ENCODE assay signal across 17 cellular contexts in genomic region chr11:24779791-24780190, GRCh38.
A peak's percentile ranks its signal among the peaks of the same experiment; 100 is the strongest.
DNase-seq lines count a peak whose midpoint lies in the region; ATAC-seq and TF ChIP-seq lines count a peak whose summit lies in the region.
"Had no signal": no experiment of that assay in that cellular context is flagged by ENCODE, and none has a peak within 500 bp of the region (broad histone marks: within the 10 kb centered on the region; RNA-seq: fewer than 3 reads in every experiment).

No MANE protein-coding gene starts in this region.

- no peak overlapping the region for H3K4me3 ChIP-seq in A673 (ENCODE audit: low read depth, low read length, poor library complexity, severe bottlenecking)
- H3K4me3 ChIP-seq: pancreas, skin epidermis had no signal

- H3K36me3 Mint-ChIP-seq in WTC11 (no peaks in the 10 kb centered on the region), Calu3 (ENCODE audit: insufficient read depth, unreplicated experiment) (no peaks in the 10 kb centered on the region)
- H3K36me3 Mint-ChIP-seq in activated T-helper 17 cell treated with anti-CD3 and anti-CD28 coated beads, Interleukin-2, amount 50 U/mL, for 72 hours (ENCODE audit: low read depth) = no peaks in the 10 kb centered on the region

- no peaks in the 10 kb centered on the region for H3K36me3 ChIP-seq in A673 (ENCODE audit: insufficient read depth, low read length, poor library complexity, severe bottlenecking)
- H3K36me3 ChIP-seq: pancreas had no signal

- peak; percentile 78 for ATAC-seq in WTC11
- no peak for ATAC-seq in activated T-helper 17 cell treated with anti-CD3 and anti-CD28 coated beads, Interleukin-2, amount 50 U/mL, for 72 hours (replicated peaks)
- ATAC-seq: activated CD8-positive, alpha-beta T cell treated with anti-CD3 and anti-CD28 coated beads, Interleukin-2, amount 10 ng/mL, durations not matched to agents 7 days and 5 days; left ventricle myocardium superior; pancreas had no signal

- DNase-seq in A673 (ENCODE audit: low spot score) = peak; percentile 1
- peak; percentile 37 for DNase-seq in HCEC 1CT
- DNase-seq in WTC11 (ENCODE audit: low spot score) = no peak
- peak; percentile 25 for DNase-seq in iPS-NIHi7 (ENCODE audit: extremely low spot score)
- DNase-seq in Calu3 = no peak
- no peak for DNase-seq in effector CD4-positive, alpha-beta T cell
- DNase-seq in NCI-H1694 treated with DMSO at 0.1 percent for 48 hours (lab: John Stamatoyannopoulos, UW) = no peak
- DNase-seq: activated CD8-positive, alpha-beta T cell treated with anti-CD3 and anti-CD28 coated beads, Interleukin-2, amount 10 ng/mL, durations not matched to agents 7 days and 5 days; left ventricle myocardium superior; NCI-H1092; NCI-H526 treated with DMSO at 0.1 percent for 48 hours; pancreas; stimulated activated CD4-positive, alpha-beta T cell treated with anti-CD3 and anti-CD28 coated beads, Interleukin-4, amount 100 ng/mL, for 1 hour; SW 1271 had no signal

- no peaks in the 10 kb centered on the region for H3K9me3 Mint-ChIP-seq in WTC11
- H3K9me3 Mint-ChIP-seq in Calu3 (ENCODE audit: low read depth, unreplicated experiment) = no peaks in the 10 kb centered on the region
- peaks cover 12% of the 10 kb centered on the region for H3K9me3 Mint-ChIP-seq in activated T-helper 17 cell treated with anti-CD3 and anti-CD28 coated beads, Interleukin-2, amount 50 U/mL, for 72 hours
- H3K9me3 Mint-ChIP-seq: activated T-helper 1 cell treated with anti-CD3 and anti-CD28 coated beads, Interleukin-12 subunit alpha, Interleukin-12 subunit beta, Interleukin-2, Interleukin-4 antibody, amounts not matched to agents 30 ng/mL and 10 ng/mL and 1 ng/mL, durations not matched to agents 14 hours and 24 hours and 36 hours had no signal

- H3K27me3 ChIP-seq in A673 (replicated peaks; ENCODE audit: insufficient read depth, low read depth, low read length, poor library complexity) = no peaks in the 10 kb centered on the region
- H3K27me3 ChIP-seq: pancreas had no signal

- no peaks in the 10 kb centered on the region for H3K9me3 ChIP-seq in A673 (ENCODE audit: low read depth, low read length, poor library complexity, severe bottlenecking)
- H3K9me3 ChIP-seq: pancreas had no signal

- H3K4me3 Mint-ChIP-seq in WTC11 = no peak overlapping the region
- H3K4me3 Mint-ChIP-seq in Calu3 (ENCODE audit: low read depth, unreplicated experiment) = no peak overlapping the region
- no peak overlapping the region for H3K4me3 Mint-ChIP-seq in activated T-helper 17 cell treated with anti-CD3 and anti-CD28 coated beads, Interleukin-2, amount 50 U/mL, for 72 hours
- H3K4me3 Mint-ChIP-seq: activated CD8-positive, alpha-beta T cell treated with anti-CD3 and anti-CD28 coated beads, Interleukin-2, amount 10 ng/mL, durations not matched to agents 7 days and 5 days; activated T-helper 1 cell treated with anti-CD3 and anti-CD28 coated beads, Interleukin-12 subunit alpha, Interleukin-12 subunit beta, Interleukin-2, Interleukin-4 antibody, amounts not matched to agents 30 ng/mL and 10 ng/mL and 1 ng/mL, durations not matched to agents 14 hours and 24 hours and 36 hours had no signal

- no peak overlapping the region for H3K27ac ChIP-seq in A673 (ENCODE audit: low read depth, low read length, poor library complexity, severe bottlenecking)
- H3K27ac ChIP-seq: pancreas, skin epidermis had no signal

- TF ChIP-seq CTCF in A673 (conservative IDR thresholded peaks at IDR 0.05; ENCODE audit: low read depth, low read length) (peak; percentile 36; the same call in 1 of the 2 replicates), WTC11 (IDR thresholded peaks at IDR 0.05) (no peak), Calu3 (IDR thresholded peaks at IDR 0.05; ENCODE audit: unreplicated experiment) (no peak)

- POLR2A ChIA-PET in A673 (lab: Charles Lee; ENCODE audit: low non-redundant PET) (no interaction called here), WTC11 (lab: Charles Lee) (no interaction called here)

- H3K4me1 Mint-ChIP-seq in WTC11 (peaks cover 33% of the 10 kb centered on the region), Calu3 (ENCODE audit: low read depth, unreplicated experiment) (no peaks in the 10 kb centered on the region)
- no peaks in the 10 kb centered on the region for H3K4me1 Mint-ChIP-seq in activated T-helper 17 cell treated with anti-CD3 and anti-CD28 coated beads, Interleukin-2, amount 50 U/mL, for 72 hours

- H3K27me3 Mint-ChIP-seq in WTC11 (ENCODE audit: low read depth) (no peaks in the 10 kb centered on the region), Calu3 (ENCODE audit: unreplicated experiment) (no peaks in the 10 kb centered on the region)
- no peaks in the 10 kb centered on the region for H3K27me3 Mint-ChIP-seq in activated T-helper 17 cell treated with anti-CD3 and anti-CD28 coated beads, Interleukin-2, amount 50 U/mL, for 72 hours

- CTCF ChIA-PET in A673 (lab: Charles Lee) = no interaction called here
- CTCF ChIA-PET in WTC11 (lab: Charles Lee) = interaction anchor here (0.9 kb wide), 1 partner anchor 21 kb away, joined by 3 read pairs; no protein-coding TSS in a partner anchor
- CTCF ChIA-PET in Calu3 (lab: Charles Lee) = interaction anchor here (1.0 kb wide), 1 partner anchor 13 kb away, joined by 5 read pairs; no protein-coding TSS in a partner anchor

- intact Hi-C loops in A673 (cut with micrococcal nuclease; ENCODE audit: unreplicated experiment) (no loop called here), Calu3 (cut with micrococcal nuclease; ENCODE audit: unreplicated experiment) (loop anchor here (2.0 kb wide), 1 partner anchor 955 kb away; no protein-coding TSS in a partner anchor)

- BruUV-seq in A673 (replicated peaks; lab: Mats Ljungman, UMichigan) (no TSS peak), Calu3 (replicated peaks; lab: Mats Ljungman, UMichigan) (no TSS peak)

- H3K4me1 ChIP-seq in A673 (ENCODE audit: insufficient read depth, low read length, poor library complexity, severe bottlenecking) = no peaks in the 10 kb centered on the region
- H3K4me1 ChIP-seq: pancreas had no signal

- no peak overlapping the region for H3K27ac Mint-ChIP-seq in WTC11
- H3K27ac Mint-ChIP-seq in Calu3 (ENCODE audit: unreplicated experiment) = no peak overlapping the region
- no peak overlapping the region for H3K27ac Mint-ChIP-seq in activated T-helper 17 cell treated with anti-CD3 and anti-CD28 coated beads, Interleukin-2, amount 50 U/mL, for 72 hours
- H3K27ac Mint-ChIP-seq: activated CD8-positive, alpha-beta T cell treated with anti-CD3 and anti-CD28 coated beads, Interleukin-2, amount 10 ng/mL, durations not matched to agents 7 days and 5 days; activated T-helper 1 cell treated with anti-CD3 and anti-CD28 coated beads, Interleukin-12 subunit alpha, Interleukin-12 subunit beta, Interleukin-2, Interleukin-4 antibody, amounts not matched to agents 30 ng/mL and 10 ng/mL and 1 ng/mL, durations not matched to agents 14 hours and 24 hours and 36 hours had no signal

TF ChIP-seq in WTC11, 78 proteins besides CTCF, POLR2A, EP300 and RAD21 (continues in another document):
- TF ChIP-seq AFF4 (CRISPR knock-in tag; IDR thresholded peaks at IDR 0.05; ENCODE audit: borderline replicate concordance) = no peak
- TF ChIP-seq ZNF425 (CRISPR knock-in tag; conservative IDR thresholded peaks at IDR 0.05) = no peak
- TF ChIP-seq ZNF263 (CRISPR knock-in tag; IDR thresholded peaks at IDR 0.05; ENCODE audit: low read depth) = no peak
- TF ChIP-seq GRHL2 (CRISPR knock-in tag; IDR thresholded peaks at IDR 0.05; ENCODE audit: insufficient replicate concordance, severe bottlenecking) = no peak
- no peak for TF ChIP-seq ZNF423 (CRISPR knock-in tag; IDR thresholded peaks at IDR 0.05)
- no peak for TF ChIP-seq GTF2I (CRISPR knock-in tag; conservative IDR thresholded peaks at IDR 0.05)
- no peak for TF ChIP-seq OVOL2 (CRISPR knock-in tag; IDR thresholded peaks at IDR 0.05; ENCODE audit: borderline replicate concordance)
- no peak for TF ChIP-seq NR3C1 (CRISPR knock-in tag; conservative IDR thresholded peaks at IDR 0.05; ENCODE audit: low read depth)

Comparison
In these comparisons a context has a peak if more than half of its experiments do, and no peak if none do; other contexts are left out.
1. DNase-seq: peak in A673 (single experiment), HCEC 1CT (single experiment) and iPS-NIHi7 (single experiment); none in WTC11 (single experiment), Calu3 (single experiment), effector CD4-positive, alpha-beta T cell (single experiment) and NCI-H1694 treated with DMSO at 0.1 percent for 48 hours (single experiment).